13 cellular contexts compared by ENCODE assay signal in genomic region chr5:143006511-143006910, GRCh38.
A peak's percentile ranks its signal among the peaks of the same experiment; 100 is the strongest.
DNase-seq lines count a peak whose midpoint lies in the region; ATAC-seq and TF ChIP-seq lines count a peak whose summit lies in the region.
"Had no signal": no experiment of that assay in that cellular context is flagged by ENCODE, and none has a peak within 500 bp of the region (broad histone marks: within the 10 kb centered on the region; RNA-seq: fewer than 3 reads in every experiment).

No MANE protein-coding gene starts in this region.

- H3K9me3 ChIP-seq in psoas muscle: no peaks in the 10 kb centered on the region
- H3K9me3 ChIP-seq in hepatocyte (ENCODE audit: low read depth): no peaks in the 10 kb centered on the region
- H3K9me3 ChIP-seq: testis had no signal

- no peaks in the 10 kb centered on the region for H3K9me2 ChIP-seq in hepatocyte (replicated peaks; ENCODE audit: insufficient read depth)

- H3K27ac ChIP-seq in psoas muscle (peak overlapping the region; percentile 32), hepatocyte (no peak overlapping the region)
- H3K27ac ChIP-seq: cardiac muscle cell had no signal

- H3K36me3 ChIP-seq in psoas muscle (ENCODE audit: insufficient read depth in 1 of 2, low read depth in 1 of 2): no peaks in the 10 kb centered on the region
- no peaks in the 10 kb centered on the region for H3K36me3 ChIP-seq in hepatocyte (replicated peaks; ENCODE audit: insufficient read depth, low read depth)
- H3K36me3 ChIP-seq: cardiac muscle cell had no signal

- intact Hi-C loops in CD14-positive monocyte (cut with micrococcal nuclease) (loop anchor here (5.0 to 10.0 kb wide), 5 partner anchors 34 to 398 kb away; partner anchors contain the start of gene NR3C1 (in 1 of the 2)), psoas muscle (cut with DNase I) (no loop called here)

- H3K4me2 ChIP-seq in hepatocyte: no peak overlapping the region

- H3K79me2 ChIP-seq in hepatocyte: no peaks in the 10 kb centered on the region

- H3K4me3 ChIP-seq in psoas muscle: no peak overlapping the region
- H3K4me3 ChIP-seq in hepatocyte: no peak overlapping the region
- H3K4me3 ChIP-seq: cardiac muscle cell, testis had no signal

- ATAC-seq in T-cell (replicated peaks in 1 of 4) (no peak), psoas muscle (peak in 3 of 4 donors; percentile 23 to 63 (median 49)), HG03159 (IDR thresholded peaks at IDR 0.05; ENCODE audit: unreplicated experiment) (no peak)

- no peak overlapping the region for H2AFZ ChIP-seq in hepatocyte

- H3K4me1 ChIP-seq in psoas muscle (peaks cover 26% of the 10 kb centered on the region), hepatocyte (ENCODE audit: insufficient read depth) (peaks cover 7% of the 10 kb centered on the region)

- POLR2A ChIA-PET in T-cell (lab: Charles Lee): no interaction called here

- DNase-seq in CD14-positive monocyte (ENCODE audit: low spot score) (no peak), T-cell (no peak), fibroblast of gingiva (ENCODE audit: low read depth) (peak; percentile 32), psoas muscle (no peak), glomerular visceral epithelial cell (ENCODE audit: extremely low spot score) (no peak), hepatocyte (ENCODE audit: low spot score) (no peak), activated gamma-delta T cell treated with Interleukin-2 at 50 U/mL for 16 hours (no peak)
- DNase-seq: activated naive CD4-positive, alpha-beta T cell treated with anti-CD3 and anti-CD28 coated beads for 36 hours; DMS153; NCI-H1048 had no signal

- H3K27ac Mint-ChIP-seq in CD14-positive monocyte (peak overlapping the region; percentile 50 to 99 (median 83)), T-cell (peak overlapping the region; percentile 43 to 52)
- H3K27ac Mint-ChIP-seq: activated naive CD4-positive, alpha-beta T cell treated with anti-CD3 and anti-CD28 coated beads for 36 hours had no signal

- CTCF ChIA-PET in T-cell (lab: Charles Lee): interaction anchor here in 1 of 2 donors (0.6 to 0.7 kb wide), 2 partner anchors 315 to 533 kb away, joined by 3 to 4 read pairs; no protein-coding TSS in a partner anchor

- no peaks in the 10 kb centered on the region for H4K20me1 ChIP-seq in hepatocyte (ENCODE audit: insufficient read depth, poor library complexity, severe bottlenecking)

- peaks cover 95% of the 10 kb centered on the region for H3K4me1 Mint-ChIP-seq in CD14-positive monocyte
- peaks cover 50 to 91% (median 84%) of the 10 kb centered on the region in 3 donors for H3K4me1 Mint-ChIP-seq in T-cell

- H3K27me3 ChIP-seq in psoas muscle (ENCODE audit: insufficient read depth in 3 of 3, low read length in 2 of 3) (no peaks in the 10 kb centered on the region), hepatocyte (no peaks in the 10 kb centered on the region)
- H3K27me3 ChIP-seq: cardiac muscle cell, testis had no signal

- H3K36me3 Mint-ChIP-seq in CD14-positive monocyte (peaks cover 26 to 45% of the 10 kb centered on the region in 2 donors), T-cell (no peaks in the 10 kb centered on the region)

- H3K4me3 Mint-ChIP-seq in CD14-positive monocyte: no peak overlapping the region
- no peak overlapping the region for H3K4me3 Mint-ChIP-seq in T-cell
- H3K4me3 Mint-ChIP-seq: activated naive CD4-positive, alpha-beta T cell treated with anti-CD3 and anti-CD28 coated beads for 36 hours had no signal

- H3K27me3 Mint-ChIP-seq in CD14-positive monocyte (ENCODE audit: low read depth in 3 of 3): no peaks in the 10 kb centered on the region
- H3K27me3 Mint-ChIP-seq in T-cell: no peaks in the 10 kb centered on the region

- TF ChIP-seq CTCF in CD14-positive monocyte (IDR thresholded peaks at IDR 0.05): no peak
- no peak for TF ChIP-seq CTCF in psoas muscle (IDR thresholded peaks at IDR 0.05)
- TF ChIP-seq CTCF in hepatocyte (IDR thresholded peaks at IDR 0.05; ENCODE audit: poor library complexity): no peak

- H3K9me3 Mint-ChIP-seq in CD14-positive monocyte: no peaks in the 10 kb centered on the region
- H3K9me3 Mint-ChIP-seq in T-cell: no peaks in the 10 kb centered on the region
- H3K9me3 Mint-ChIP-seq: activated naive CD4-positive, alpha-beta T cell treated with anti-CD3 and anti-CD28 coated beads for 36 hours had no signal

Comparison
In these comparisons a context has a peak if more than half of its experiments do, and no peak if none do; other contexts are left out.
1. ATAC-seq: peak in psoas muscle (3 of 4); none in T-cell (0 of 4) and HG03159 (single experiment).
2. intact Hi-C loops: an anchor here in CD14-positive monocyte (5.0 to 10.0 kb wide); none called in psoas muscle.